In the genomic region with DNA sequence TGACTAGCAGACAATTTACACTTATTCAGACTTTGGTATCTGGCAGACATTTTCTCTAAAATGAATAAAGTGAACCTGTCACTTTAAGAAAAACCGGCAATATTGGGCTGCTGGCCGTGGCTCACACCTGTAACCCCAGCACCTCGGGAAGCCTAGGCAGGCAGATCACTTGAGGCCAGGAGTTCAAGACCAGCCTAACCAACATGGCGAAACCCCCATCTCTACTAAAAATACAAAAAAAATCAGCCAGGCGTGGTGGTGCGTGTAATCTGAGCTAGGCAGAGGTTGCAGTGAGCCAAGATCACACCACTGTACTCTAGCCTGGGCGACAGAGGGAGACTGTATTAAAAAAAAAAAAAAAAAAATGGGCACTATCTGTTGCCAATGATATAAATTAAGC, we compare ENCODE assay signal across 1 cellular context.
TF ChIP-seq lines count a peak whose summit lies in the region.

No MANE protein-coding gene starts in this region.

TF ChIP-seq in K562, 482 proteins besides CTCF, POLR2A, EP300 and RAD21 (continued from another document):
- TF ChIP-seq, protein P1, sequence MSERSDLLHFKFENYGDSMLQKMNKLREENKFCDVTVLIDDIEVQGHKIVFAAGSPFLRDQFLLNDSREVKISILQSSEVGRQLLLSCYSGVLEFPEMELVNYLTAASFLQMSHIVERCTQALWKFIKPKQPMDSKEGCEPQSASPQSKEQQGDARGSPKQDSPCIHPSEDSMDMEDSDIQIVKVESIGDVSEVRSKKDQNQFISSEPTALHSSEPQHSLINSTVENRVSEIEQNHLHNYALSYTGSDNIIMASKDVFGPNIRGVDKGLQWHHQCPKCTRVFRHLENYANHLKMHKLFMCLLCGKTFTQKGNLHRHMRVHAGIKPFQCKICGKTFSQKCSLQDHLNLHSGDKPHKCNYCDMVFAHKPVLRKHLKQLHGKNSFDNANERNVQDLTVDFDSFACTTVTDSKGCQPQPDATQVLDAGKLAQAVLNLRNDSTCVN (CRISPR knock-in tag; IDR thresholded peaks at IDR 0.05): no peak
- no peak for TF ChIP-seq ZEB2 (IDR thresholded peaks at IDR 0.05)
- TF ChIP-seq BRCA1 (IDR thresholded peaks at IDR 0.05): no peak
- TF ChIP-seq BRCA1 (CRISPR knock-in tag; IDR thresholded peaks at IDR 0.05): no peak
- no peak for TF ChIP-seq SP2 (IDR thresholded peaks at IDR 0.05; ENCODE audit: extremely low read depth, low read depth, low read length, poor library complexity, severe bottlenecking)
- TF ChIP-seq ERF (CRISPR knock-in tag; IDR thresholded peaks at IDR 0.05): no peak
- TF ChIP-seq MAFG (tag; conservative IDR thresholded peaks at IDR 0.05): no peak
- TF ChIP-seq ZNF507 (tag; conservative IDR thresholded peaks at IDR 0.05): no peak
- TF ChIP-seq TEAD2 (tag; IDR thresholded peaks at IDR 0.05): no peak
- no peak for TF ChIP-seq DPF2 (IDR thresholded peaks at IDR 0.05)
- no peak for TF ChIP-seq SIN3A (IDR thresholded peaks at IDR 0.05; ENCODE audit: borderline replicate concordance in 2 of 2, control insufficient read depth in 1 of 2, low read depth in 2 of 2, low read length in 2 of 2)
- TF ChIP-seq RCOR1 (IDR thresholded peaks at IDR 0.05; ENCODE audit: borderline replicate concordance in 1 of 2, low read depth in 2 of 2, low read length in 2 of 2): no peak
